8 cellular contexts compared by ENCODE assay signal in genomic region chr15:30696439-30697314, GRCh38.
DNase-seq lines count a peak whose midpoint lies in the region; ATAC-seq and TF ChIP-seq lines count a peak whose summit lies in the region.
"Not testable (repeated sequence)": the region's sequence is repeated elsewhere in the genome, so short reads cannot be mapped to it uniquely, and the experiment has no call there.

No MANE protein-coding gene starts in this region.

- H3K9me3 ChIP-seq in OCI-LY3 (ENCODE audit: insufficient read depth, low read length) = not testable (repeated sequence)

- peak overlapping the region; percentile 59 for H3K4me3 Mint-ChIP-seq in activated T-helper 17 cell treated with anti-CD3 and anti-CD28 coated beads, Interleukin-2, amount 50 U/mL, for 72 hours
- H3K4me3 Mint-ChIP-seq in stimulated activated effector memory CD8-positive, alpha-beta T cell treated with anti-CD3 and anti-CD28 coated beads, Interleukin-12 subunit alpha, Interleukin-12 subunit beta, amount 100 ng/mL, for 72 hours = peak overlapping the region; percentile 46

- not testable (repeated sequence) for H3K9me3 Mint-ChIP-seq in activated T-helper 17 cell treated with anti-CD3 and anti-CD28 coated beads, Interleukin-2, amount 50 U/mL, for 72 hours; stimulated activated effector memory CD8-positive, alpha-beta T cell treated with anti-CD3 and anti-CD28 coated beads, Interleukin-12 subunit alpha, Interleukin-12 subunit beta, amount 100 ng/mL, for 72 hours

- peak overlapping the region; percentile 10 for H3K4me3 ChIP-seq in GM12875 (ENCODE audit: low read depth, low read length)
- peak overlapping the region; percentile 47 for H3K4me3 ChIP-seq in OCI-LY3 (ENCODE audit: low read length)

- not testable (repeated sequence) for H3K36me3 ChIP-seq in OCI-LY3 (replicated peaks; ENCODE audit: low read depth, low read length)

- H3K27me3 ChIP-seq in OCI-LY3 (ENCODE audit: low read depth, low read length) = not testable (repeated sequence)

- ATAC-seq in GM19035 (IDR thresholded peaks at IDR 0.05; ENCODE audit: unreplicated experiment) (peak; percentile 84), GM21528 (IDR thresholded peaks at IDR 0.05; ENCODE audit: low FRiP score, unreplicated experiment) (peak; percentile 72), HG02884 (IDR thresholded peaks at IDR 0.05; ENCODE audit: unreplicated experiment) (peak; percentile 77), HG03342 (IDR thresholded peaks at IDR 0.05; ENCODE audit: unreplicated experiment) (peak; percentile 79)
- peak; percentile 87 for ATAC-seq in activated T-helper 17 cell treated with anti-CD3 and anti-CD28 coated beads, Interleukin-2, amount 50 U/mL, for 72 hours (replicated peaks)
- ATAC-seq in stimulated activated effector memory CD8-positive, alpha-beta T cell treated with anti-CD3 and anti-CD28 coated beads, Interleukin-12 subunit alpha, Interleukin-12 subunit beta, amount 100 ng/mL, for 72 hours = peak; percentile 90

- DNase-seq in stimulated activated effector memory CD8-positive, alpha-beta T cell treated with anti-CD3 and anti-CD28 coated beads, Interleukin-12 subunit alpha, Interleukin-12 subunit beta, amount 100 ng/mL, for 72 hours (ENCODE audit: low spot score in 2 of 2) = peak in 1 of 2 donors; percentile 61

- H3K4me2 ChIP-seq in OCI-LY3 (ENCODE audit: low read length) = peak overlapping the region; percentile 67

- peak overlapping the region; percentile 82 for H3K9ac ChIP-seq in OCI-LY3 (ENCODE audit: low read length)

- H3K4me1 ChIP-seq in OCI-LY3 (ENCODE audit: low read length) = peaks cover 40% of the 10 kb centered on the region

- not testable (repeated sequence) for H3K27me3 Mint-ChIP-seq in activated T-helper 17 cell treated with anti-CD3 and anti-CD28 coated beads, Interleukin-2, amount 50 U/mL, for 72 hours

- H3K79me2 ChIP-seq in OCI-LY3 (ENCODE audit: low read length) = not testable (repeated sequence)

- H3K27ac Mint-ChIP-seq in activated T-helper 17 cell treated with anti-CD3 and anti-CD28 coated beads, Interleukin-2, amount 50 U/mL, for 72 hours = peak overlapping the region; percentile 63
- peak overlapping the region; percentile 48 for H3K27ac Mint-ChIP-seq in stimulated activated effector memory CD8-positive, alpha-beta T cell treated with anti-CD3 and anti-CD28 coated beads, Interleukin-12 subunit alpha, Interleukin-12 subunit beta, amount 100 ng/mL, for 72 hours

- H3K4me1 Mint-ChIP-seq in activated T-helper 17 cell treated with anti-CD3 and anti-CD28 coated beads, Interleukin-2, amount 50 U/mL, for 72 hours; stimulated activated effector memory CD8-positive, alpha-beta T cell treated with anti-CD3 and anti-CD28 coated beads, Interleukin-12 subunit alpha, Interleukin-12 subunit beta, amount 100 ng/mL, for 72 hours: not testable (repeated sequence)

- H4K20me1 ChIP-seq in OCI-LY3 (ENCODE audit: insufficient read depth, low read length) = not testable (repeated sequence)

- not testable (repeated sequence) for TF ChIP-seq CTCF in GM12875 (IDR thresholded peaks at IDR 0.05; ENCODE audit: borderline replicate concordance, insufficient read depth, low read depth, low read length); OCI-LY3 (IDR thresholded peaks at IDR 0.05; ENCODE audit: low read depth, low read length)

- not testable (repeated sequence) for H2AFZ ChIP-seq in OCI-LY3 (ENCODE audit: low read depth, low read length)

- H3K27ac ChIP-seq in OCI-LY3 (ENCODE audit: low read length) = peak overlapping the region; percentile 99

- H3K36me3 Mint-ChIP-seq in activated T-helper 17 cell treated with anti-CD3 and anti-CD28 coated beads, Interleukin-2, amount 50 U/mL, for 72 hours (ENCODE audit: low read depth); stimulated activated effector memory CD8-positive, alpha-beta T cell treated with anti-CD3 and anti-CD28 coated beads, Interleukin-12 subunit alpha, Interleukin-12 subunit beta, amount 100 ng/mL, for 72 hours: not testable (repeated sequence)
